Comparison of ENCODE assay signal across 17 cellular contexts in the genomic region with DNA sequence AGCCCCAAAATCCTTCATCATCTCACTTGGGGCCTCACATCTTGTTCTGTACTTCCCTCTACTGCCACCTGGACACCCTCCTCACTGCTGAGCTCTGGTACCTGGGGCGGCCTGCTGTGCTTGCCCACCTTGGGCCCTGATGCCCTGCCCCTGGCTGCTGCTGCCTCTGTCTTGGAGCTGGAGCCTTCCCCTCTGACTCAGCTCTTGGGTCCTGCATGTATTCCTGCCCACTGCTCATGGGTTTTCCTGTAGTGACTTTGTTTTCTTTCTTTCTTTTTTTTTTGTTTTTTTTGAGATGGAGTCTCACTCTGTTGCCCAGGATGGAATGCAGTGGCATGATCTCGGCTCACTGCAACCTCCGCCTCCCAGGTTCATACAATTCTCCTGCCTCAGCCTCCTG. TPM values are rescaled to one million over a fixed set of nuclear protein-coding genes. Genes with fewer than 3 reads are reported as not detected.
DNase-seq lines count a peak whose midpoint lies in the region; ATAC-seq and TF ChIP-seq lines count a peak whose summit lies in the region.
"Had no signal": no experiment of that assay in that cellular context is flagged by ENCODE, and none has a peak within 500 bp of the region (broad histone marks: within the 10 kb centered on the region; RNA-seq: fewer than 3 reads in every experiment).

No MANE protein-coding gene starts in this region.

- TF ChIP-seq CTCF in thyroid gland (IDR thresholded peaks at IDR 0.05), result no peak

- H3K9me3 Mint-ChIP-seq in activated T-cell treated with anti-CD3 and anti-CD28 coated beads, Interleukin-2, amount 50 U/mL, for 72 hours, result no peaks in the 10 kb centered on the region
- no peaks in the 10 kb centered on the region for H3K9me3 Mint-ChIP-seq in central memory CD8-positive, alpha-beta T cell

- no peak overlapping the region for H3K4me3 Mint-ChIP-seq in activated T-cell treated with anti-CD3 and anti-CD28 coated beads, Interleukin-2, amount 50 U/mL, for 72 hours
- H3K4me3 Mint-ChIP-seq in central memory CD8-positive, alpha-beta T cell, result no peak overlapping the region

- no peak overlapping the region for H2BK12ac ChIP-seq in mesenchymal stem cell (ENCODE audit: low read length in 2 of 2)

- H3K9me3 ChIP-seq in mesenchymal stem cell (ENCODE audit: control insufficient read depth, low read length) (no peaks in the 10 kb centered on the region), thyroid gland (no peaks in the 10 kb centered on the region)
- H3K9me3 ChIP-seq: breast epithelium, heart right ventricle, neutrophil had no signal

- H3K23ac ChIP-seq in mesenchymal stem cell (ENCODE audit: low read length in 2 of 2), result peak overlapping the region in 1 of 2 experiments; percentile 94

- peaks cover 28% of the 10 kb centered on the region for H3K4me1 ChIP-seq in mesenchymal stem cell (ENCODE audit: control insufficient read depth, insufficient read depth, low read depth, low read length)
- peaks cover 53 to 56% of the 10 kb centered on the region in 2 donors for H3K4me1 ChIP-seq in thyroid gland
- H3K4me1 ChIP-seq: breast epithelium had no signal

- no peak overlapping the region for H2BK120ac ChIP-seq in mesenchymal stem cell (ENCODE audit: low read depth, low read length)

- no peak overlapping the region for H3K4me3 ChIP-seq in mesenchymal stem cell (ENCODE audit: insufficient read depth in 1 of 2, low read depth in 1 of 2, low read length in 2 of 2)
- no peak overlapping the region for H3K4me3 ChIP-seq in thyroid gland (replicated peaks in 1 of 3)
- H3K4me3 ChIP-seq: breast epithelium, heart right ventricle, skin epidermis had no signal

- H3K4ac ChIP-seq in mesenchymal stem cell (ENCODE audit: low read depth in 1 of 2, low read length in 2 of 2), result no peak overlapping the region

- peaks cover 8% of the 10 kb centered on the region for H3K4me1 Mint-ChIP-seq in activated T-cell treated with anti-CD3 and anti-CD28 coated beads, Interleukin-2, amount 50 U/mL, for 72 hours (ENCODE audit: low read depth)
- peaks cover 40% of the 10 kb centered on the region for H3K4me1 Mint-ChIP-seq in central memory CD8-positive, alpha-beta T cell

- no peak for TF ChIP-seq POLR2A in thyroid gland (IDR thresholded peaks at IDR 0.05)

- WGBS in mesenchymal stem cell, result 98% methylated on average over 3 of the region's 3 CpGs
- 74 to 92% methylated on average over 3 of the region's 3 CpGs for WGBS in thyroid gland, 2 donors

- peaks cover 0 to 13% of the 10 kb centered on the region in 2 donors for H3K36me3 Mint-ChIP-seq in activated T-cell treated with anti-CD3 and anti-CD28 coated beads, Interleukin-2, amount 50 U/mL, for 72 hours (ENCODE audit: insufficient read depth in 2 of 2)
- H3K36me3 Mint-ChIP-seq in central memory CD8-positive, alpha-beta T cell (ENCODE audit: insufficient read depth), result peaks cover 49% of the 10 kb centered on the region

- intact Hi-C loops in thyroid gland (cut with DNase I), result no loop called here

- no peak overlapping the region for H4K8ac ChIP-seq in mesenchymal stem cell (ENCODE audit: low read length)

- no peak overlapping the region for H3K9ac ChIP-seq in mesenchymal stem cell (ENCODE audit: low read length)
- H3K9ac ChIP-seq: KMS-11 had no signal

- no peak for ATAC-seq in activated T-cell treated with anti-CD3 and anti-CD28 coated beads, Interleukin-2, amount 50 U/mL, for 72 hours (replicated peaks in 1 of 2)
- no peak for ATAC-seq in central memory CD8-positive, alpha-beta T cell (replicated peaks; ENCODE audit: extremely low read depth, poor library complexity, severe bottlenecking)
- no peak for ATAC-seq in HG02852 (IDR thresholded peaks at IDR 0.05; ENCODE audit: unreplicated experiment)
- no peak for ATAC-seq in HG02763 (IDR thresholded peaks at IDR 0.05; ENCODE audit: unreplicated experiment)
- ATAC-seq: activated CD4-positive, CD25-positive, alpha-beta regulatory T cell treated with anti-CD3 and anti-CD28 coated beads, Interleukin-2, amount 50 U/mL, for 24 hours; heart right ventricle had no signal

- peak overlapping the region; percentile 43 for H3K27ac Mint-ChIP-seq in activated T-cell treated with anti-CD3 and anti-CD28 coated beads, Interleukin-2, amount 50 U/mL, for 72 hours
- H3K27ac Mint-ChIP-seq in central memory CD8-positive, alpha-beta T cell (ENCODE audit: low read depth), result peak overlapping the region; percentile 93

- H3K36me3 ChIP-seq in mesenchymal stem cell (ENCODE audit: control insufficient read depth in 1 of 2, insufficient read depth in 2 of 2, low read depth in 1 of 2, low read length in 2 of 2) (peaks cover 18 to 24% of the 10 kb centered on the region in 2 experiments), thyroid gland (no peaks in the 10 kb centered on the region)
- H3K36me3 ChIP-seq: breast epithelium had no signal

- no peak overlapping the region for H2BK15ac ChIP-seq in mesenchymal stem cell (ENCODE audit: low read depth, poor library complexity, severe bottlenecking)

- H4K91ac ChIP-seq in mesenchymal stem cell (ENCODE audit: low read length), result no peak overlapping the region

- peak overlapping the region; percentile 20 for H2AK5ac ChIP-seq in mesenchymal stem cell (ENCODE audit: low read length, severe bottlenecking)

- H3K27me3 ChIP-seq in mesenchymal stem cell (ENCODE audit: control insufficient read depth in 1 of 2, insufficient read depth in 1 of 2, low read length in 2 of 2) (no peaks in the 10 kb centered on the region), thyroid gland (no peaks in the 10 kb centered on the region)
- H3K27me3 ChIP-seq: breast epithelium, heart right ventricle, neutrophil had no signal

- no peak overlapping the region for H2BK5ac ChIP-seq in mesenchymal stem cell (ENCODE audit: low read depth, low read length, poor library complexity, severe bottlenecking)

- no peaks in the 10 kb centered on the region for H3K27me3 Mint-ChIP-seq in activated T-cell treated with anti-CD3 and anti-CD28 coated beads, Interleukin-2, amount 50 U/mL, for 72 hours (ENCODE audit: low read depth)
- H3K27me3 Mint-ChIP-seq in central memory CD8-positive, alpha-beta T cell, result no peaks in the 10 kb centered on the region

- H3K14ac ChIP-seq in mesenchymal stem cell (ENCODE audit: low read length in 2 of 2), result peak overlapping the region in 1 of 2 experiments; percentile 83

- H2AFZ ChIP-seq in mesenchymal stem cell (ENCODE audit: low read depth, low read length), result no peak overlapping the region

- no peak for DNase-seq in activated T-cell treated with anti-CD3 and anti-CD28 coated beads, Interleukin-2, amount 50 U/mL, for 72 hours
- no peak for DNase-seq in activated T-cell treated with anti-CD3 and anti-CD28 coated beads, Interleukin-2, amount 50 U/mL, for 48 hours
- DNase-seq in central memory CD8-positive, alpha-beta T cell (ENCODE audit: low spot score in 2 of 2), result no peak
- DNase-seq in mesenchymal stem cell (no peak), thyroid gland (peak; percentile 55 to 59), NCI-H82 treated with DMSO at 0.1 percent for 48 hours (lab: John Stamatoyannopoulos, UW; ENCODE audit: unreplicated experiment) (no peak)
- DNase-seq: H7, heart right ventricle, NCI-H1436, NCI-H446 had no signal

- H3K27ac ChIP-seq in mesenchymal stem cell (ENCODE audit: low read length, poor library complexity, severe bottlenecking), result peak overlapping the region; percentile 66
- H3K27ac ChIP-seq in thyroid gland, result peak overlapping the region; percentile 84 to 89 (median 85)
- H3K27ac ChIP-seq: breast epithelium, KMS-11, neutrophil had no signal

- no peak overlapping the region for H3K18ac ChIP-seq in mesenchymal stem cell (ENCODE audit: low read depth in 1 of 2, low read length in 2 of 2)

- H3K4me2 ChIP-seq in mesenchymal stem cell (ENCODE audit: low read length, poor library complexity, severe bottlenecking), result no peak overlapping the region
- H3K4me2 ChIP-seq: KMS-11 had no signal

- peaks cover 26% of the 10 kb centered on the region for H3K79me1 ChIP-seq in mesenchymal stem cell (replicated peaks; ENCODE audit: low read length, poor library complexity, severe bottlenecking)

RNA-seq across cellular contexts. Expression of a gene that starts 37.5 kb away (rescaled TPM):
- 10 to 100 TPM; 53.5 to 72.6 TPM for total RNA-seq in activated T-cell treated with anti-CD3 and anti-CD28 coated beads, Interleukin-2, amount 50 U/mL, for 72 hours
- 17.2 TPM for polyA plus RNA-seq in mesenchymal stem cell (2013, experiment 1 of 2)
- polyA plus RNA-seq in mesenchymal stem cell (2013, experiment 2 of 2), result 17.3 TPM
- 10 to 100 TPM; 38.6 to 77.8 (median 55.3) TPM for total RNA-seq in thyroid gland

RNA-seq across cellular contexts. Expression of a gene that starts 57.6 kb away (rescaled TPM):
- 10 to 100 TPM in 1 of 2 donors, 1 to 10 TPM in 1; 5.9 to 23.2 TPM for total RNA-seq in activated T-cell treated with anti-CD3 and anti-CD28 coated beads, Interleukin-2, amount 50 U/mL, for 72 hours
- 0.12 TPM for polyA plus RNA-seq in mesenchymal stem cell (2013, experiment 1 of 2)
- 0.15 TPM for polyA plus RNA-seq in mesenchymal stem cell (2013, experiment 2 of 2)
- 10 to 100 TPM in 1 of 4 donors, 1 to 10 TPM in 3; 5.8 to 20.5 (median 7.0) TPM for total RNA-seq in thyroid gland

Comparison
In these comparisons a context has a peak if more than half of its experiments do, and no peak if none do; other contexts are left out.
1. DNase-seq: peak in thyroid gland (2 of 2); none in activated T-cell treated with anti-CD3 and anti-CD28 coated beads, Interleukin-2, amount 50 U/mL, for 72 hours (0 of 2), activated T-cell treated with anti-CD3 and anti-CD28 coated beads, Interleukin-2, amount 50 U/mL, for 48 hours (0 of 2), central memory CD8-positive, alpha-beta T cell (0 of 2), mesenchymal stem cell (single experiment) and NCI-H82 treated with DMSO at 0.1 percent for 48 hours (single experiment).